11 cellular contexts compared by ENCODE assay signal in the genomic region with DNA sequence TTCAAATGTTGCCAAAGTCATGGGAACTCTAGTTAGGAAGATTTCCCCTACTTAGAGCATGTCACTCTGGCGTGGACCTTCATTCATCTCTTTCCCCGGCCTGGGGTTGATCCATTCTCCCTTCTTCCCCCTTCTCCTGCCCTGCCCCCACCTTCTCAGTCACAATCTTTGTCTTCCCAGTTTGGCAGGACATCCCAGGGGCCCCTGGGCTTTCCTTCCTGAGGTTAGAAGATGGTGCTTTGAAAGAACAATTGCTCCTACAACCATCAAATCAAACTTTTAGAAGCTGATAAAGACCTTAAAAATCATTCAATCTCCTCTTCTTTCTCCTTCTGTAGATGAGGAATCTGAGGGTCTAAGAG.
A peak's percentile ranks its signal among the peaks of the same experiment; 100 is the strongest.
DNase-seq lines count a peak whose midpoint lies in the region; ATAC-seq and TF ChIP-seq lines count a peak whose summit lies in the region.
"Had no signal": no experiment of that assay in that cellular context is flagged by ENCODE, and none has a peak within 500 bp of the region (broad histone marks: within the 10 kb centered on the region; RNA-seq: fewer than 3 reads in every experiment).

No MANE protein-coding gene starts in this region.

- no CpG with 5 or more reads among the region's 2 CpGs for WGBS in neuronal stem cell (ENCODE audit: extremely low coverage in 2 of 2, insufficient read length in 2 of 2, insufficient replicate concordance in 1 of 2), 2 donors

- H2BK12ac ChIP-seq in neuronal stem cell (ENCODE audit: low read length) = no peak overlapping the region

- H3K27ac ChIP-seq in ACC112 (ENCODE audit: low read depth, low read length) (peak overlapping the region; percentile 94), HUES48 (ENCODE audit: low read depth, low read length) (peak overlapping the region; percentile 49), colonic mucosa (peak overlapping the region; percentile 53), neuronal stem cell (replicated peaks; ENCODE audit: low read length) (peak overlapping the region; percentile 29)
- H3K27ac ChIP-seq: ovary had no signal

- no peak overlapping the region for H3K14ac ChIP-seq in neuronal stem cell (ENCODE audit: low read length)

- H3K4me2 ChIP-seq in neuronal stem cell (ENCODE audit: insufficient read depth, low read length, poor library complexity, severe bottlenecking) = no peak overlapping the region

- H2BK120ac ChIP-seq in neuronal stem cell (ENCODE audit: low read depth, low read length) = no peak overlapping the region

- no peak for ATAC-seq in HG03521 (IDR thresholded peaks at IDR 0.05; ENCODE audit: unreplicated experiment)

- H3K4ac ChIP-seq in neuronal stem cell (ENCODE audit: low read length) = no peak overlapping the region

- no peak for DNase-seq in colonic mucosa
- no peak for DNase-seq in neuronal stem cell (ENCODE audit: low spot score)
- no peak for DNase-seq in NCI-H2107 (lab: John Stamatoyannopoulos, UW)
- no peak for DNase-seq in putamen (ENCODE audit: low spot score)
- DNase-seq in LoVo (ENCODE audit: low spot score) = no peak
- DNase-seq: Caco-2, KG1, ovary had no signal

- peaks cover 62% of the 10 kb centered on the region for H3K4me1 ChIP-seq in ACC112 (ENCODE audit: control insufficient read depth, insufficient read depth, low read length, unreplicated experiment)
- peaks cover 33% of the 10 kb centered on the region for H3K4me1 ChIP-seq in HUES48 (ENCODE audit: control insufficient read depth, insufficient read depth, low read length)
- H3K4me1 ChIP-seq in colonic mucosa = peaks cover 25% of the 10 kb centered on the region
- H3K4me1 ChIP-seq in neuronal stem cell (ENCODE audit: control insufficient read depth in 2 of 2, insufficient read depth in 1 of 2, low read depth in 1 of 2, low read length in 2 of 2) = peaks cover 0 to 18% of the 10 kb centered on the region in 2 donors
- H3K4me1 ChIP-seq: Caco-2 had no signal

- no peak overlapping the region for H4K8ac ChIP-seq in neuronal stem cell (ENCODE audit: low read depth, low read length)

- H3K9me3 ChIP-seq in HUES48 (ENCODE audit: control insufficient read depth, insufficient read depth, low read length) = no peaks in the 10 kb centered on the region
- H3K9me3 ChIP-seq in colonic mucosa = no peaks in the 10 kb centered on the region
- no peaks in the 10 kb centered on the region for H3K9me3 ChIP-seq in neuronal stem cell (replicated peaks in 1 of 2; ENCODE audit: control insufficient read depth in 2 of 2, insufficient read depth in 1 of 2, low read depth in 1 of 2, low read length in 2 of 2)
- H3K9me3 ChIP-seq: Caco-2, ovary had no signal

- no peak overlapping the region for H3K9ac ChIP-seq in HUES48 (ENCODE audit: low read depth, low read length)
- H3K9ac ChIP-seq in colonic mucosa (ENCODE audit: low read depth in 2 of 2, low read length in 2 of 2) = peak overlapping the region in 1 of 2 donors; percentile 13
- H3K9ac ChIP-seq in neuronal stem cell (ENCODE audit: low read depth, low read length, poor library complexity) = no peak overlapping the region

- peaks cover 46% of the 10 kb centered on the region for H3K79me2 ChIP-seq in ACC112 (ENCODE audit: control insufficient read depth, insufficient read depth, low read length, unreplicated experiment)

- H4K91ac ChIP-seq in neuronal stem cell (ENCODE audit: low read depth, low read length, poor library complexity) = no peak overlapping the region

- intact Hi-C loops in colonic mucosa (cut with DNase I) = no loop called here

- no peak overlapping the region for H2BK15ac ChIP-seq in neuronal stem cell (ENCODE audit: low read length)

- H3K23ac ChIP-seq in neuronal stem cell (ENCODE audit: low read depth, low read length, poor library complexity) = no peak overlapping the region

- H2BK5ac ChIP-seq in neuronal stem cell (ENCODE audit: low read length) = no peak overlapping the region

- no peak for TF ChIP-seq CTCF in colonic mucosa (IDR thresholded peaks at IDR 0.05)

- H3K36me3 ChIP-seq in ACC112 (ENCODE audit: insufficient read depth, low read length) (peaks cover 61% of the 10 kb centered on the region), HUES48 (ENCODE audit: control insufficient read depth, insufficient read depth, low read length) (no peaks in the 10 kb centered on the region), colonic mucosa (no peaks in the 10 kb centered on the region), neuronal stem cell (replicated peaks in 1 of 2; ENCODE audit: control insufficient read depth in 2 of 2, insufficient read depth in 2 of 2, low read length in 2 of 2) (no peaks in the 10 kb centered on the region)
- H3K36me3 ChIP-seq: ovary had no signal

- H3K27me3 ChIP-seq in ACC112 (ENCODE audit: insufficient read depth, low read length) = no peaks in the 10 kb centered on the region
- no peaks in the 10 kb centered on the region for H3K27me3 ChIP-seq in HUES48 (ENCODE audit: control insufficient read depth, insufficient read depth, low read length)
- H3K27me3 ChIP-seq in colonic mucosa = no peaks in the 10 kb centered on the region
- no peaks in the 10 kb centered on the region for H3K27me3 ChIP-seq in neuronal stem cell (ENCODE audit: control insufficient read depth in 3 of 3, insufficient read depth in 3 of 3, low read depth in 1 of 3, low read length in 3 of 3)
- H3K27me3 ChIP-seq: ovary had no signal

- no peak overlapping the region for H3K18ac ChIP-seq in neuronal stem cell (ENCODE audit: low read length)

- no peaks in the 10 kb centered on the region for H3K79me1 ChIP-seq in neuronal stem cell (ENCODE audit: low read depth, low read length)

- H3K4me3 ChIP-seq in ACC112 (ENCODE audit: low read depth, low read length) (peak overlapping the region; percentile 43; the same call in 1 of the 2 replicates), HUES48 (ENCODE audit: low read depth, low read length) (no peak overlapping the region), colonic mucosa (no peak overlapping the region), neuronal stem cell (ENCODE audit: low read length in 2 of 2) (no peak overlapping the region)
- H3K4me3 ChIP-seq: ovary had no signal

- H2AFZ ChIP-seq in ACC112 (ENCODE audit: low read length, unreplicated experiment) (no peak overlapping the region), neuronal stem cell (ENCODE audit: low read length) (peak overlapping the region; percentile 61)

- H2AK5ac ChIP-seq in neuronal stem cell (ENCODE audit: low read depth, low read length) = no peak overlapping the region

Comparison
In these comparisons a context has a peak if more than half of its experiments do, and no peak if none do; other contexts are left out.
1. H3K27ac ChIP-seq: peak in every context shown above with its lines; median percentile 94 in ACC112; 53 in colonic mucosa; 49 in HUES48; 29 in neuronal stem cell.